Comparison of ENCODE assay signal across 1 cellular context in genomic region chr4:12679217-12679616, GRCh38.
TF ChIP-seq lines count a peak whose summit lies in the region.

No MANE protein-coding gene starts in this region.

TF ChIP-seq in GM23338, 12 proteins besides CTCF, POLR2A, EP300 and RAD21 (continued from another document):
- TF ChIP-seq ZNF114 (CRISPR knock-in tag; IDR thresholded peaks at IDR 0.05) (no peak), EZH2phosphoT487 (IDR thresholded peaks at IDR 0.05; ENCODE audit: unreplicated experiment) (no peak)
